ENCODE assay signal across 25 cellular contexts in genomic region chr1:183419399-183419798, GRCh38. TPM values are rescaled to one million over a fixed set of nuclear protein-coding genes. Genes with fewer than 3 reads are reported as not detected.
"Had no signal": no experiment of that assay in that cellular context is flagged by ENCODE, and none has a peak within 500 bp of the region (broad histone marks: within the 10 kb centered on the region; RNA-seq: fewer than 3 reads in every experiment).

No MANE protein-coding gene starts in this region.

- ATAC-seq: activated T-helper 17 cell treated with anti-CD3 and anti-CD28 coated beads, Interleukin-2, amount 50 U/mL, for 72 hours had no signal

- H3K9me3 Mint-ChIP-seq: activated CD4-positive, alpha-beta memory T cell treated with anti-CD3 and anti-CD28 coated beads for 36 hours; activated CD4-positive, alpha-beta T cell treated with anti-CD3 and anti-CD28 coated beads, Interleukin-2, amount 10 ng/mL, durations not matched to agents 7 days and 5 days; activated naive CD4-positive, alpha-beta T cell treated with anti-CD3 and anti-CD28 coated beads for 36 hours; activated T-helper 17 cell treated with anti-CD3 and anti-CD28 coated beads, Interleukin-2, amount 50 U/mL, for 72 hours had no signal

- H3K27ac ChIP-seq: Peyer's patch, RWPE1, SJCRH30 had no signal

- H3K4me1 ChIP-seq: SJCRH30 had no signal

- H3K36me3 ChIP-seq: MG63, Peyer's patch, SJCRH30 had no signal

- H3K4me3 ChIP-seq: MG63, Peyer's patch, SJCRH30 had no signal

- H3K4me3 Mint-ChIP-seq: activated CD4-positive, alpha-beta memory T cell treated with anti-CD3 and anti-CD28 coated beads for 36 hours; activated CD4-positive, alpha-beta T cell treated with anti-CD3 and anti-CD28 coated beads, Interleukin-2, amount 10 ng/mL, durations not matched to agents 7 days and 5 days; activated naive CD4-positive, alpha-beta T cell treated with anti-CD3 and anti-CD28 coated beads for 36 hours had no signal

- H3K9me3 ChIP-seq: MG63, Peyer's patch, SJCRH30, SK-N-SH had no signal

- H3K27ac Mint-ChIP-seq: activated CD4-positive, alpha-beta memory T cell treated with anti-CD3 and anti-CD28 coated beads for 36 hours; activated CD4-positive, alpha-beta T cell treated with anti-CD3 and anti-CD28 coated beads, Interleukin-2, amount 10 ng/mL, durations not matched to agents 7 days and 5 days; activated naive CD4-positive, alpha-beta T cell treated with anti-CD3 and anti-CD28 coated beads for 36 hours; activated naive CD8-positive, alpha-beta T cell; activated T-helper 17 cell treated with anti-CD3 and anti-CD28 coated beads, Interleukin-2, amount 50 U/mL, for 72 hours had no signal

- H3K36me3 Mint-ChIP-seq: activated CD4-positive, alpha-beta memory T cell treated with anti-CD3 and anti-CD28 coated beads for 36 hours; activated naive CD8-positive, alpha-beta T cell had no signal

- DNase-seq: activated CD4-positive, alpha-beta memory T cell treated with anti-CD3 and anti-CD28 coated beads for 36 hours; activated CD4-positive, alpha-beta T cell treated with anti-CD3 and anti-CD28 coated beads, Interleukin-2, amount 10 ng/mL, durations not matched to agents 7 days and 5 days; activated CD4-positive, CD25-positive, alpha-beta regulatory T cell; activated gamma-delta T cell; activated naive CD4-positive, alpha-beta T cell treated with anti-CD3 and anti-CD28 coated beads for 36 hours; activated T-cell treated with anti-CD3 and anti-CD28 coated beads for 4 hours; activated T-cell treated with anti-CD3 and anti-CD28 coated beads, Interleukin-2, amount 50 U/mL, for 48 hours; amygdala; MG63; MV-4-11; NCI-H1092 treated with DMSO at 0.1 percent for 48 hours; NCI-H1436; NCI-H2081 treated with DMSO at 0.1 percent for 48 hours; NCI-H2171 treated with DMSO at 0.1 percent for 48 hours; NCI-H524 treated with DMSO at 0.1 percent for 48 hours; NCI-H774; Peyer's patch; Right ventricle myocardium superior; SJCRH30; SK-N-SH; T-helper 1 cell had no signal

- H3K27me3 ChIP-seq: SJCRH30 had no signal

RNA-seq across cellular contexts. Expression of gene NMNAT2, which starts 1.2 kb away (rescaled TPM):
- total RNA-seq: activated CD4-positive, alpha-beta memory T cell treated with anti-CD3 and anti-CD28 coated beads for 36 hours; activated CD4-positive, alpha-beta T cell treated with anti-CD3 and anti-CD28 coated beads, Interleukin-2, amount 10 ng/mL, durations not matched to agents 7 days and 5 days; activated CD8-positive, alpha-beta memory T cell treated with anti-CD3 and anti-CD28 coated beads for 36 hours; activated naive CD4-positive, alpha-beta T cell treated with anti-CD3 and anti-CD28 coated beads for 36 hours; activated T-helper 17 cell treated with anti-CD3 and anti-CD28 coated beads, Interleukin-2, amount 50 U/mL, for 72 hours; SJCRH30 had no signal
